In the genomic region with DNA sequence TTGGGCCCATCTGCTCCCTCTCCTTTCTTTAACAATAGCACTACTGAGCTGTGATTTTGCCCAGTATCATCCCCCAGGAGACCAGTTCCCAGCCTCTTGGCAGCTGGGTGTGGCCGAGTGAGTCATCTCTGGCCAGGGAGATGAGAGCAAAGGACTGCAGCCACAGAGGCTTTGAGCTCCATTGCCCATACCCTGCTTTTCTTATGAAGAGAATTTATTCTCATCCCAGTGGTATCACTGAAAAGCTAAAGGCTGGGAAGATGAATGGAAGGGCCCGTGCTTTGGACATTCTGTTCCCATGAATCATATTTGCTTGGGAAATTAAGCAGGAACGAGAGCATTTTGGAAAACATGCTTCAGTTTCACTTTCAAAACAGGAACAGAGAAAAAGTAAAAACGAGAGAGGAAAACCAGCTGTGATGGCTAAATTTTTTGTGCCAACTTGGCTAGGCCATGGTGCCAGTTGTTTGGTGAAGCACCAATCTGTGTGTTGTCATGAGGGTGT, we compare ENCODE assay signal across 8 cellular contexts. TPM values are rescaled to one million over a fixed set of nuclear protein-coding genes. Genes with fewer than 3 reads are reported as not detected.
DNase-seq lines count a peak whose midpoint lies in the region; ATAC-seq and TF ChIP-seq lines count a peak whose summit lies in the region.

No MANE protein-coding gene starts in this region.

- H3K27ac ChIP-seq in RWPE2 (ENCODE audit: poor library complexity, severe bottlenecking) (peak overlapping the region; percentile 93), psoas muscle (peak overlapping the region; percentile 69)

- H3K4me3 ChIP-seq in RWPE2 (ENCODE audit: severe bottlenecking) (peak overlapping the region; percentile 14), psoas muscle (peak overlapping the region; percentile 52)

- intact Hi-C loops in psoas muscle (cut with DNase I), result no loop called here

- H3K36me3 ChIP-seq in RWPE2 (ENCODE audit: low read depth) (no peaks in the 10 kb centered on the region), psoas muscle (ENCODE audit: insufficient read depth in 1 of 2, low read depth in 1 of 2) (no peaks in the 10 kb centered on the region)

- no peak for TF ChIP-seq CTCF in RWPE2 (IDR thresholded peaks at IDR 0.05; ENCODE audit: poor library complexity, severe bottlenecking)
- no peak for TF ChIP-seq CTCF in psoas muscle (IDR thresholded peaks at IDR 0.05)

- ATAC-seq in RWPE2 (ENCODE audit: low read depth) (peak; percentile 89), psoas muscle (peak; percentile 77 to 97 (median 92))

- WGBS in psoas muscle, 3 donors, result 11 to 16% (median 12%) methylated on average over 4 of the region's 4 CpGs

- H3K27me3 ChIP-seq in RWPE2 (ENCODE audit: insufficient read depth, poor library complexity, severe bottlenecking), result no peaks in the 10 kb centered on the region
- H3K27me3 ChIP-seq in psoas muscle (ENCODE audit: insufficient read depth in 3 of 3, low read length in 2 of 3), result no peaks in the 10 kb centered on the region

- H3K4me1 ChIP-seq in RWPE2 (ENCODE audit: insufficient read depth, poor library complexity, severe bottlenecking) (peaks cover 43% of the 10 kb centered on the region), psoas muscle (peaks cover under 1% of the 10 kb centered on the region)

- H3K9me3 ChIP-seq in RWPE2 (ENCODE audit: severe bottlenecking) (no peaks in the 10 kb centered on the region), psoas muscle (no peaks in the 10 kb centered on the region)

- DNase-seq in COLO668 (lab: John Stamatoyannopoulos, UW; ENCODE audit: unreplicated experiment), result peak; percentile 9
- peak; percentile 94 for DNase-seq in HCEC 1CT
- no peak for DNase-seq in RWPE2 (ENCODE audit: low spot score)
- DNase-seq in fibroblast of peridontal ligament (ENCODE audit: extremely low read depth), result peak; percentile 89
- DNase-seq in psoas muscle, result peak; percentile 81 to 84
- no peak for DNase-seq in germinal center (ENCODE audit: low spot score)
- DNase-seq in OCI-M2 (lab: John Stamatoyannopoulos, UW; ENCODE audit: unreplicated experiment), result no peak
- no peak for DNase-seq in activated CD4-positive, CD25-positive, alpha-beta regulatory T cell (lab: John Stamatoyannopoulos, UW)

RNA-seq across cellular contexts. Expression of a gene that starts 14.9 kb away (rescaled TPM):
- 100 to 1,000 TPM; 422 to 713 (median 508) TPM for total RNA-seq in psoas muscle
- polyA plus RNA-seq in psoas muscle, result 100 to 1,000 TPM; 374 to 415 (median 394) TPM

RNA-seq across cellular contexts. Expression of a gene that starts 17.2 kb away (rescaled TPM):
- total RNA-seq in psoas muscle, result not detected
- not detected for polyA plus RNA-seq in psoas muscle

RNA-seq across cellular contexts. Expression of a gene that starts 54.6 kb away (rescaled TPM):
- total RNA-seq in psoas muscle, result not detected
- not detected for polyA plus RNA-seq in psoas muscle

Comparison
In these comparisons a context has a peak if more than half of its experiments do, and no peak if none do; other contexts are left out.
1. DNase-seq: peak in COLO668 (single experiment), HCEC 1CT (single experiment), fibroblast of peridontal ligament (single experiment) and psoas muscle (2 of 2); none in RWPE2 (single experiment), germinal center (single experiment), OCI-M2 (single experiment) and activated CD4-positive, CD25-positive, alpha-beta regulatory T cell (0 of 4).